In genomic region chr11:33160147-33160546, GRCh38 we compare ENCODE assay signal across 8 cellular contexts. TPM values are rescaled to one million over a fixed set of nuclear protein-coding genes. Genes with fewer than 3 reads are reported as not detected.
A peak's percentile ranks its signal among the peaks of the same experiment; 100 is the strongest.
DNase-seq lines count a peak whose midpoint lies in the region; ATAC-seq, FAIRE-seq and TF ChIP-seq lines count a peak whose summit lies in the region.

No MANE protein-coding gene starts in this region.

- no peak overlapping the region for H3K27ac ChIP-seq in substantia nigra (ENCODE audit: low read depth, low read length, poor library complexity, severe bottlenecking)

- no peak for FAIRE-seq in H54 (lab: Jason Lieb, UNC)

- no peak for TF ChIP-seq POLR2A in H54 (IDR thresholded peaks at IDR 0.05; ENCODE audit: low read depth, low read length)

- peaks cover 52% of the 10 kb centered on the region for H3K36me3 Mint-ChIP-seq in stimulated activated naive CD8-positive, alpha-beta T cell treated with anti-CD3 and anti-CD28 coated beads, Interleukin-15, Interleukin-2, amounts not matched to agents 100 ng/mL and 50 ng/mL, for 24 hours (ENCODE audit: low read depth)

- H3K4me1 Mint-ChIP-seq in stimulated activated naive CD8-positive, alpha-beta T cell treated with anti-CD3 and anti-CD28 coated beads, Interleukin-15, Interleukin-2, amounts not matched to agents 100 ng/mL and 50 ng/mL, for 24 hours (ENCODE audit: low read depth) = peaks cover 61% of the 10 kb centered on the region

- peak overlapping the region; percentile 98 for H3K4me3 Mint-ChIP-seq in stimulated activated naive CD8-positive, alpha-beta T cell treated with anti-CD3 and anti-CD28 coated beads, Interleukin-15, Interleukin-2, amounts not matched to agents 100 ng/mL and 50 ng/mL, for 24 hours

- no peak for ATAC-seq in stimulated activated naive CD8-positive, alpha-beta T cell treated with anti-CD3 and anti-CD28 coated beads, Interleukin-15, Interleukin-2, amounts not matched to agents 100 U/mL and 50 U/mL, for 24 hours

- no peaks in the 10 kb centered on the region for H3K9me3 Mint-ChIP-seq in stimulated activated naive CD8-positive, alpha-beta T cell treated with anti-CD3 and anti-CD28 coated beads, Interleukin-15, Interleukin-2, amounts not matched to agents 100 ng/mL and 50 ng/mL, for 24 hours

- no peaks in the 10 kb centered on the region for H3K27me3 Mint-ChIP-seq in stimulated activated naive CD8-positive, alpha-beta T cell treated with anti-CD3 and anti-CD28 coated beads, Interleukin-15, Interleukin-2, amounts not matched to agents 100 ng/mL and 50 ng/mL, for 24 hours

- DNase-seq in stimulated activated naive CD8-positive, alpha-beta T cell treated with anti-CD3 and anti-CD28 coated beads, Interleukin-15, Interleukin-2, amounts not matched to agents 100 U/mL and 50 U/mL, for 24 hours = no peak
- DNase-seq in OCI-M1 (lab: John Stamatoyannopoulos, UW) (peak; percentile 61), dermis microvascular lymphatic vessel endothelial cell (ENCODE audit: low read depth in 2 of 2) (peak; percentile 46 to 62), myocyte (ENCODE audit: low read depth) (peak; percentile 36), NCI-H187 treated with DMSO at 0.1 percent for 48 hours (lab: John Stamatoyannopoulos, UW) (no peak), H54 (ENCODE audit: insufficient read length, low spot score) (no peak), substantia nigra (lab: John Stamatoyannopoulos, UW) (no peak)

- H3K27ac Mint-ChIP-seq in stimulated activated naive CD8-positive, alpha-beta T cell treated with anti-CD3 and anti-CD28 coated beads, Interleukin-15, Interleukin-2, amounts not matched to agents 100 ng/mL and 50 ng/mL, for 24 hours = peak overlapping the region; percentile 98

RNA-seq across cellular contexts. Expression of gene CSTF3, which starts 1.1 kb away (rescaled TPM):
- total RNA-seq in dermis microvascular lymphatic vessel endothelial cell = 13.3 and 19.5 TPM in 2 replicates
- 24.4 and 28.5 TPM in 2 replicates for total RNA-seq in myocyte
- polyA plus RNA-seq in myocyte (2012) = 22.0 TPM

Comparison
In these comparisons a context has a peak if more than half of its experiments do, and no peak if none do; other contexts are left out.
1. DNase-seq: peak in OCI-M1 (single experiment), dermis microvascular lymphatic vessel endothelial cell (2 of 2) and myocyte (single experiment); none in stimulated activated naive CD8-positive, alpha-beta T cell treated with anti-CD3 and anti-CD28 coated beads, Interleukin-15, Interleukin-2, amounts not matched to agents 100 U/mL and 50 U/mL, for 24 hours (single experiment), NCI-H187 treated with DMSO at 0.1 percent for 48 hours (single experiment), H54 (single experiment) and substantia nigra (0 of 49).